Comparison of ENCODE assay signal across 20 cellular contexts in the genomic region with DNA sequence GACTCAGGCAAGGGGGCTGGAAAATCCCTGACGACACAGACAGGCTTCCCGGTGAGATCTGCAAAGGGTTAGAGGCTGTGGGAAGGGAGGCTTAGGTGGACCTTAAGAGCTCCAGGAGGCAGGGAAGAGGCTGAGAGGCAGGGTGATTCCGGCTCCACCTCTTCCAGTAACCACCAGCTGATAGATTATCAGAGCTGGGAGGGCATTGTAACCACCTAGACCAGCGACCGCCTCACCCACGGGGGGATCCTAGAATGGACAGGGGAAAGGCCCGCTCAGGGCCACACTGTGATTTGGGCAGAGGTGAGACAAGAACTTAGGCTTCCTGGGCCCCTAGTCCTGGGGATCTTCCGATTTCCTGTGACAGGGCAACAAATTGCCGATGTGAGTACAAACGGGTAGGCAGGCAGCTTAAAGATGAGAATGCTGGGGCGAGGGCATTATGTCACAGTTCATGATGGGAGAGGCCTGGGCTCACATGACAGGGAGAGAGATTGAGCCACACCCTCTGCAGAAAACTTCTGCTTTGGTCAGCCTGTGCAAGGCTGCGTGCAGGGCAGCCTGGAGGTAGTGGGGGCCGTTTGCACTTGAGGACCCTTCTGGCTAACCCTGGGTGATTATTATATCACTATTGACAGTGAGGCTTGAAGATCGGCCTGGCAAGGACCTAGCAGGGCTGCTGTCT. TPM values are rescaled to one million over a fixed set of nuclear protein-coding genes. Genes with fewer than 3 reads are reported as not detected.
DNase-seq lines count a peak whose midpoint lies in the region; ATAC-seq, FAIRE-seq and TF ChIP-seq lines count a peak whose summit lies in the region.
"Had no signal": no experiment of that assay in that cellular context is flagged by ENCODE, and none has a peak within 500 bp of the region (broad histone marks: within the 10 kb centered on the region; RNA-seq: fewer than 3 reads in every experiment).

No MANE protein-coding gene starts in this region.

- peaks cover 10% of the 10 kb centered on the region for H3K27me3 Mint-ChIP-seq in stimulated activated naive CD8-positive, alpha-beta T cell treated with anti-CD3 and anti-CD28 coated beads, Interleukin-15, amount 100 ng/mL, for 72 hours

- H3K4me2 ChIP-seq in SK-N-SH: no peak overlapping the region

- no peak overlapping the region for H3K9ac ChIP-seq in SK-N-SH

- no peaks in the 10 kb centered on the region for H3K9me3 Mint-ChIP-seq in stimulated activated naive CD8-positive, alpha-beta T cell treated with anti-CD3 and anti-CD28 coated beads, Interleukin-15, amount 100 ng/mL, for 72 hours
- H3K9me3 Mint-ChIP-seq: activated naive CD4-positive, alpha-beta T cell treated with anti-CD3 and anti-CD28 coated beads, Interleukin-2, amount 50 U/mL, for 72 hours; effector memory CD8-positive, alpha-beta T cell; T-cell had no signal

- POLR2A ChIA-PET in SK-N-SH (lab: Yijun Ruan, JAX): no interaction called here

- CTCF ChIA-PET in SK-N-SH (lab: Yijun Ruan, JAX): interaction anchor here (0.8 to 1.0 kb wide), 2 partner anchors 19 to 230 kb away, joined by 3 read pairs; no protein-coding TSS in a partner anchor

- H3K4me3 ChIP-seq in SK-N-SH (ENCODE audit: low read depth in 2 of 2, low read length in 1 of 2) (no peak overlapping the region), bronchial epithelial cell (ENCODE audit: low read depth, low read length) (no peak overlapping the region), lower leg skin (ENCODE audit: low read depth, poor library complexity, severe bottlenecking) (no peak overlapping the region)
- H3K4me3 ChIP-seq: breast epithelium, gastrocnemius medialis, upper lobe of left lung had no signal

- H3K4me1 Mint-ChIP-seq in stimulated activated naive CD8-positive, alpha-beta T cell treated with anti-CD3 and anti-CD28 coated beads, Interleukin-15, amount 100 ng/mL, for 72 hours: peaks cover 16% of the 10 kb centered on the region
- H3K4me1 Mint-ChIP-seq: T-cell had no signal

- H3K36me3 ChIP-seq in SK-N-SH (replicated peaks in 1 of 2; ENCODE audit: control insufficient read depth in 1 of 2, insufficient read depth in 2 of 2, low read length in 1 of 2) (no peaks in the 10 kb centered on the region), bronchial epithelial cell (ENCODE audit: control insufficient read depth, insufficient read depth, low read length) (no peaks in the 10 kb centered on the region)
- H3K36me3 ChIP-seq: breast epithelium, gastrocnemius medialis, upper lobe of left lung had no signal

- no peaks in the 10 kb centered on the region for H3K79me2 ChIP-seq in SK-N-SH (ENCODE audit: insufficient read depth)

- peaks cover 0 to 10% of the 10 kb centered on the region in 2 experiments; a peak in 1 of 4 replicates for H3K4me1 ChIP-seq in SK-N-SH (ENCODE audit: control insufficient read depth in 1 of 2, insufficient read depth in 2 of 2, low read depth in 1 of 2, low read length in 1 of 2)
- H3K4me1 ChIP-seq: breast epithelium, gastrocnemius medialis, upper lobe of left lung had no signal

- H2AFZ ChIP-seq in SK-N-SH (ENCODE audit: low read depth): no peak overlapping the region

- no peak overlapping the region for H3K27ac Mint-ChIP-seq in stimulated activated naive CD8-positive, alpha-beta T cell treated with anti-CD3 and anti-CD28 coated beads, Interleukin-15, amount 100 ng/mL, for 72 hours
- H3K27ac Mint-ChIP-seq: effector memory CD8-positive, alpha-beta T cell; T-cell had no signal

- no peaks in the 10 kb centered on the region for H4K20me1 ChIP-seq in SK-N-SH (ENCODE audit: insufficient read depth)

- ATAC-seq in SK-N-SH treated with all-trans-retinoic acid at 6 μM for 48 hours (no peak), GM19467 (IDR thresholded peaks at IDR 0.05; ENCODE audit: unreplicated experiment) (no peak)
- ATAC-seq in stimulated activated naive CD8-positive, alpha-beta T cell treated with anti-CD3 and anti-CD28 coated beads, Interleukin-15, amount 100 ng/mL, for 72 hours: no peak
- ATAC-seq: activated naive CD4-positive, alpha-beta T cell treated with anti-CD3 and anti-CD28 coated beads, Interleukin-2, amount 50 U/mL, for 72 hours; effector memory CD8-positive, alpha-beta T cell; gastrocnemius medialis; T-cell had no signal

- intact Hi-C loops in lower leg skin (cut with DNase I; ENCODE audit: low total_unique reads): no loop called here

- H3K27ac ChIP-seq in SK-N-SH (ENCODE audit: low read depth in 2 of 2, low read length in 1 of 2): no peak overlapping the region
- H3K27ac ChIP-seq: breast epithelium, gastrocnemius medialis, upper lobe of left lung had no signal

- TF ChIP-seq EP300 in SK-N-SH (IDR thresholded peaks at IDR 0.05; ENCODE audit: borderline replicate concordance in 1 of 2, low read depth in 1 of 2, low read length in 1 of 2): no peak

- H3K4me3 Mint-ChIP-seq in stimulated activated naive CD8-positive, alpha-beta T cell treated with anti-CD3 and anti-CD28 coated beads, Interleukin-15, amount 100 ng/mL, for 72 hours: no peak overlapping the region
- H3K4me3 Mint-ChIP-seq: effector memory CD8-positive, alpha-beta T cell; T-cell had no signal

- H3K9me2 ChIP-seq in SK-N-SH: no peaks in the 10 kb centered on the region

- 58% methylated on average over 10 of the region's 14 CpGs for WGBS in SK-N-SH (ENCODE audit: low lambda C conversion rate)
- 79 to 84% methylated on average over 14 of the region's 14 CpGs for WGBS in lower leg skin, 2 donors

- FAIRE-seq in bronchial epithelial cell (lab: Jason Lieb, UNC): peak; percentile 58
- no peak for FAIRE-seq in urothelium cell line (lab: Jason Lieb, UNC)
- FAIRE-seq: H1 had no signal

- H3K27me3 ChIP-seq in SK-N-SH (ENCODE audit: insufficient read depth): 0 out of 2 replicates have a peak, but pooled peaks cover 12% of the 10 kb centered on the region
- peaks cover 1% of the 10 kb centered on the region for H3K27me3 ChIP-seq in bronchial epithelial cell (ENCODE audit: control insufficient read depth, insufficient read depth, low read length)
- H3K27me3 ChIP-seq: breast epithelium, gastrocnemius medialis, upper lobe of left lung had no signal

- DNase-seq in SK-N-SH (peak; percentile 7), bronchial epithelial cell (ENCODE audit: low read depth) (no peak), lower leg skin (ENCODE audit: low spot score in 2 of 2) (peak; percentile 49 to 78), urothelium cell line (ENCODE audit: low spot score) (peak; percentile 7)
- DNase-seq in stimulated activated naive CD8-positive, alpha-beta T cell treated with anti-CD3 and anti-CD28 coated beads, Interleukin-15, amount 100 ng/mL, for 72 hours: no peak
- DNase-seq in activated CD4-positive, alpha-beta T cell treated with anti-CD3 and anti-CD28 coated beads, Interleukin-2, amount 50 U/mL, for 4 hours: no peak
- DNase-seq: Calu3; effector memory CD8-positive, alpha-beta T cell; gastrocnemius medialis; NCI-H1436; NCI-H345; T-cell had no signal

- H3F3A ChIP-seq in SK-N-SH (replicated peaks; ENCODE audit: insufficient read depth): no peaks in the 10 kb centered on the region

- no peaks in the 10 kb centered on the region for H3K9me3 ChIP-seq in SK-N-SH
- H3K9me3 ChIP-seq: breast epithelium, gastrocnemius medialis, upper lobe of left lung had no signal

- TF ChIP-seq CTCF in SK-N-SH (IDR thresholded peaks at IDR 0.05) (no peak), bronchial epithelial cell (IDR thresholded peaks at IDR 0.05; ENCODE audit: insufficient read depth, low read length, severe bottlenecking) (no peak), lower leg skin (IDR thresholded peaks at IDR 0.05) (no peak)

- TF ChIP-seq RAD21 in SK-N-SH (IDR thresholded peaks at IDR 0.05; ENCODE audit: low read length): no peak

- no peak for TF ChIP-seq POLR2A in lower leg skin (IDR thresholded peaks at IDR 0.05)

TF ChIP-seq in SK-N-SH, 30 proteins besides CTCF, POLR2A, EP300 and RAD21 (continues in another document):
- no peak for TF ChIP-seq USF2 (IDR thresholded peaks at IDR 0.05; ENCODE audit: borderline replicate concordance, low read depth, low read length)

TF ChIP-seq in SK-N-SH treated with all-trans-retinoic acid at 6 μM for 48 hours, 23 proteins besides CTCF, POLR2A, EP300 and RAD21:
- TF ChIP-seq ZFP30 (CRISPR knock-in tag; IDR thresholded peaks at IDR 0.05) (no peak), ISL1 (CRISPR knock-in tag; IDR thresholded peaks at IDR 0.05) (no peak), ZFP3 (CRISPR knock-in tag; IDR thresholded peaks at IDR 0.05) (no peak), ZNF8 (CRISPR knock-in tag; IDR thresholded peaks at IDR 0.05) (no peak)
- TF ChIP-seq, protein P1, sequence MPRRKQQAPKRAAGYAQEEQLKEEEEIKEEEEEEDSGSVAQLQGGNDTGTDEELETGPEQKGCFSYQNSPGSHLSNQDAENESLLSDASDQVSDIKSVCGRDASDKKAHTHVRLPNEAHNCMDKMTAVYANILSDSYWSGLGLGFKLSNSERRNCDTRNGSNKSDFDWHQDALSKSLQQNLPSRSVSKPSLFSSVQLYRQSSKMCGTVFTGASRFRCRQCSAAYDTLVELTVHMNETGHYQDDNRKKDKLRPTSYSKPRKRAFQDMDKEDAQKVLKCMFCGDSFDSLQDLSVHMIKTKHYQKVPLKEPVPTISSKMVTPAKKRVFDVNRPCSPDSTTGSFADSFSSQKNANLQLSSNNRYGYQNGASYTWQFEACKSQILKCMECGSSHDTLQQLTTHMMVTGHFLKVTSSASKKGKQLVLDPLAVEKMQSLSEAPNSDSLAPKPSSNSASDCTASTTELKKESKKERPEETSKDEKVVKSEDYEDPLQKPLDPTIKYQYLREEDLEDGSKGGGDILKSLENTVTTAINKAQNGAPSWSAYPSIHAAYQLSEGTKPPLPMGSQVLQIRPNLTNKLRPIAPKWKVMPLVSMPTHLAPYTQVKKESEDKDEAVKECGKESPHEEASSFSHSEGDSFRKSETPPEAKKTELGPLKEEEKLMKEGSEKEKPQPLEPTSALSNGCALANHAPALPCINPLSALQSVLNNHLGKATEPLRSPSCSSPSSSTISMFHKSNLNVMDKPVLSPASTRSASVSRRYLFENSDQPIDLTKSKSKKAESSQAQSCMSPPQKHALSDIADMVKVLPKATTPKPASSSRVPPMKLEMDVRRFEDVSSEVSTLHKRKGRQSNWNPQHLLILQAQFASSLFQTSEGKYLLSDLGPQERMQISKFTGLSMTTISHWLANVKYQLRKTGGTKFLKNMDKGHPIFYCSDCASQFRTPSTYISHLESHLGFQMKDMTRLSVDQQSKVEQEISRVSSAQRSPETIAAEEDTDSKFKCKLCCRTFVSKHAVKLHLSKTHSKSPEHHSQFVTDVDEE (CRISPR knock-in tag; IDR thresholded peaks at IDR 0.05): no peak

RNA-seq across cellular contexts. Expression of gene TBATA, which starts 5.3 kb away (rescaled TPM):
- polyA plus RNA-seq in SK-N-SH (2012; rRNA removed): not detected in 2 replicates
- not detected in 2 replicates for polyA plus RNA-seq in SK-N-SH (2012; cell fraction: cytosol; rRNA removed)
- not detected in 2 replicates for polyA plus RNA-seq in SK-N-SH (2012; cell fraction: nucleus; rRNA removed)
- not detected in 2 replicates for total RNA-seq in bronchial epithelial cell
- not detected for total RNA-seq in lower leg skin
- total RNA-seq: A673; activated naive CD4-positive, alpha-beta T cell treated with anti-CD3 and anti-CD28 coated beads, Interleukin-2, amount 50 U/mL, for 72 hours; breast epithelium; Calu3; gastrocnemius medialis; H1; pulmonary artery endothelial cell; T-cell; upper lobe of left lung had no signal
- polyA plus RNA-seq: H1 had no signal

RNA-seq across cellular contexts. Expression of gene SGPL1, which starts 35.9 kb away (rescaled TPM):
- 11.8 and 15.6 TPM in 2 replicates for polyA plus RNA-seq in SK-N-SH (2012; rRNA removed)
- polyA plus RNA-seq in SK-N-SH (2012; cell fraction: cytosol; rRNA removed): 14.3 and 14.7 TPM in 2 replicates
- 16.4 and 24.8 TPM in 2 replicates for polyA plus RNA-seq in SK-N-SH (2012; cell fraction: nucleus; rRNA removed)
- total RNA-seq in bronchial epithelial cell: 82.9 and 144 TPM in 2 replicates
- total RNA-seq in lower leg skin: 100 to 1,000 TPM in 1 of 4 donors, 10 to 100 TPM in 3; 58.0 to 120 (median 74.0) TPM

Comparison
In these comparisons a context has a peak if more than half of its experiments do, and no peak if none do; other contexts are left out.
1. DNase-seq: peak in SK-N-SH (single experiment), lower leg skin (2 of 2) and urothelium cell line (single experiment); none in bronchial epithelial cell (single experiment), stimulated activated naive CD8-positive, alpha-beta T cell treated with anti-CD3 and anti-CD28 coated beads, Interleukin-15, amount 100 ng/mL, for 72 hours (0 of 2) and activated CD4-positive, alpha-beta T cell treated with anti-CD3 and anti-CD28 coated beads, Interleukin-2, amount 50 U/mL, for 4 hours (0 of 2).